ENCODE assay signal across 26 cellular contexts in genomic region chr5:79564798-79565279, GRCh38. TPM values are rescaled to one million over a fixed set of nuclear protein-coding genes. Genes with fewer than 3 reads are reported as not detected.
A peak's percentile ranks its signal among the peaks of the same experiment; 100 is the strongest.
DNase-seq lines count a peak whose midpoint lies in the region; ATAC-seq, FAIRE-seq and TF ChIP-seq lines count a peak whose summit lies in the region.
"Had no signal": no experiment of that assay in that cellular context is flagged by ENCODE, and none has a peak within 500 bp of the region (broad histone marks: within the 10 kb centered on the region; RNA-seq: fewer than 3 reads in every experiment).

No MANE protein-coding gene starts in this region.

- intact Hi-C loops in HepG2 (cut with micrococcal nuclease; ENCODE audit: unreplicated experiment) (no loop called here), right lobe of liver (cut with DNase I) (loop anchor here in 1 of 2 donors (5.0 kb wide), 1 partner anchor 287 kb away; no protein-coding TSS in a partner anchor)

- H3K79me2 ChIP-seq in HepG2 (ENCODE audit: insufficient read depth, low read length) = no peaks in the 10 kb centered on the region
- no peaks in the 10 kb centered on the region for H3K79me2 ChIP-seq in neural progenitor cell (ENCODE audit: low read depth)

- WGBS in HepG2 (ENCODE audit: low lambda C conversion rate) = 17% methylated on average over 5 of the region's 5 CpGs
- WGBS in right lobe of liver (ENCODE audit: insufficient coverage, low coverage, low lambda C conversion rate, missing lambda C conversion rate) = 44% methylated on average over 5 of the region's 5 CpGs

- H3K9ac ChIP-seq in HepG2 (ENCODE audit: insufficient read depth, low read depth, low read length) = no peak overlapping the region
- peak overlapping the region; percentile 6 for H3K9ac ChIP-seq in SK-N-MC (ENCODE audit: insufficient read length)
- no peak overlapping the region for H3K9ac ChIP-seq in neural progenitor cell
- H3K9ac ChIP-seq: KMS-11 had no signal

- peak overlapping the region; percentile 44 for H3K4me2 ChIP-seq in HepG2 (ENCODE audit: low read depth, low read length)
- H3K4me2 ChIP-seq in neural progenitor cell = peak overlapping the region; percentile 64
- H3K4me2 ChIP-seq: A549, KMS-11 had no signal

- POLR2A ChIA-PET in HepG2 (lab: Yijun Ruan, JAX) = no interaction called here
- POLR2A ChIA-PET in GM10248 (lab: Yijun Ruan, JAX) = no interaction called here

- H3K27me3 ChIP-seq in HepG2 (ENCODE audit: control insufficient read depth in 1 of 2, insufficient read depth in 2 of 2, low read length in 2 of 2) (no peaks in the 10 kb centered on the region), right lobe of liver (no peaks in the 10 kb centered on the region), neural progenitor cell (no peaks in the 10 kb centered on the region)
- H3K27me3 ChIP-seq: SJCRH30 had no signal

- CTCF ChIA-PET in HepG2 (lab: Yijun Ruan, JAX; ENCODE audit: low intra/inter-chr PET ratio, low total read pairs) (no interaction called here), GM10248 (lab: Yijun Ruan, JAX) (no interaction called here)

- H3K4me3 ChIP-seq in HepG2 (replicated peaks in 1 of 3; ENCODE audit: insufficient read depth in 1 of 3, low read depth in 2 of 3, low read length in 3 of 3) (peak overlapping the region in 1 of 3 experiments; percentile 24; a peak in 1 of 6 replicates), right lobe of liver (no peak overlapping the region), SK-N-MC (0 out of 2 replicates have a peak overlapping the region, but pooled peaks have one; percentile 14), neural progenitor cell (peak overlapping the region; percentile 19)
- H3K4me3 ChIP-seq: A549, SJCRH30 had no signal

- H3F3A ChIP-seq in neural progenitor cell (ENCODE audit: low read depth) = peaks cover 35% of the 10 kb centered on the region

- TF ChIP-seq POLR2A in HepG2 (IDR thresholded peaks at IDR 0.05; ENCODE audit: insufficient read depth in 1 of 2, low read depth in 2 of 2, low read length in 2 of 2) (no peak), right lobe of liver (IDR thresholded peaks at IDR 0.05) (no peak)

- TF ChIP-seq CTCF in HepG2 (CRISPR knock-in tag; IDR thresholded peaks at IDR 0.05) (peak; percentile 20; the same call in 1 of the 2 replicates), right lobe of liver (IDR thresholded peaks at IDR 0.05) (no peak), neural progenitor cell (IDR thresholded peaks at IDR 0.05) (no peak), GM10248 (IDR thresholded peaks at IDR 0.05; ENCODE audit: control extremely low read depth, extremely low read depth, low read depth, missing control alignments) (no peak)

- DNase-seq in HepG2 (ENCODE audit: low spot score) (peak; percentile 43), right lobe of liver (no peak), SK-N-MC (ENCODE audit: low read depth, low spot score) (no peak), neural progenitor cell (ENCODE audit: low spot score) (peak; percentile 54), activated gamma-delta T cell treated with Interleukin-2 at 50 U/mL for 16 hours (no peak), SW 1271 (lab: John Stamatoyannopoulos, UW) (no peak), GM10248 (ENCODE audit: extremely low spot score) (no peak)
- DNase-seq: BE2C; Caco-2; CD4-positive, alpha-beta T cell; GDM1; GOT3; HCEC 1CT; IMR-90; NCI-H1092 treated with DMSO at 0.1 percent for 48 hours; NCI-H146; NCI-H2029; NCI-H2227 treated with DMSO at 0.1 percent for 48 hours; NCI-H510A; NCI-H748 treated with DMSO at 0.1 percent for 48 hours; SJCRH30 had no signal

- H3K27ac Mint-ChIP-seq in neural progenitor cell = no peak overlapping the region
- H3K27ac Mint-ChIP-seq: CD4-positive, alpha-beta T cell had no signal

- in situ Hi-C loops in HepG2 (cut with HindIII; ENCODE audit: extremely low pct_ligation_motif_present, low pct_unique_long_range_greater_than_20kb) = no loop called here

- peak overlapping the region; percentile 71 for H2AFZ ChIP-seq in HepG2 (ENCODE audit: low read length)
- H2AFZ ChIP-seq in neural progenitor cell (replicated peaks) = no peak overlapping the region

- H3K27me3 Mint-ChIP-seq in neural progenitor cell (ENCODE audit: insufficient read depth, low read depth) = no peaks in the 10 kb centered on the region

- H3K36me3 ChIP-seq in HepG2 (replicated peaks in 1 of 2; ENCODE audit: control insufficient read depth in 1 of 2, insufficient read depth in 2 of 2, low read length in 2 of 2) (no peaks in the 10 kb centered on the region), right lobe of liver (no peaks in the 10 kb centered on the region), SK-N-MC (ENCODE audit: insufficient read depth, low read length) (no peaks in the 10 kb centered on the region), neural progenitor cell (no peaks in the 10 kb centered on the region)
- H3K36me3 ChIP-seq: BE2C, SJCRH30 had no signal

- FAIRE-seq in HepG2 (lab: Jason Lieb, UNC) = peak; percentile 26
- FAIRE-seq: A549, GM19239, HTR-8/SVneo had no signal

- H3K27ac ChIP-seq in HepG2 (ENCODE audit: extremely low read length, insufficient read depth, low read length) (no peak overlapping the region), right lobe of liver (no peak overlapping the region), SK-N-MC (peak overlapping the region; percentile 21), neural progenitor cell (peak overlapping the region; percentile 85)
- H3K27ac ChIP-seq: A549, KMS-11, SJCRH30 had no signal

- no TSS peak for BruUV-seq in HepG2 (replicated peaks; lab: Mats Ljungman, UMichigan)

- H3K9me3 Mint-ChIP-seq in neural progenitor cell = no peaks in the 10 kb centered on the region
- H3K9me3 Mint-ChIP-seq: CD4-positive, alpha-beta T cell had no signal

- H4K20me1 ChIP-seq in HepG2 (ENCODE audit: insufficient read depth, low read length) (no peaks in the 10 kb centered on the region), neural progenitor cell (ENCODE audit: low read depth) (no peaks in the 10 kb centered on the region)

- H3K36me3 Mint-ChIP-seq in neural progenitor cell = no peaks in the 10 kb centered on the region

- TF ChIP-seq RAD21 in HepG2 (CRISPR knock-in tag; IDR thresholded peaks at IDR 0.05) = no peak

- H3K4me1 ChIP-seq in HepG2 (ENCODE audit: insufficient read depth, low read length) = peaks cover 28% of the 10 kb centered on the region
- H3K4me1 ChIP-seq in right lobe of liver = no peaks in the 10 kb centered on the region
- peaks cover 45% of the 10 kb centered on the region for H3K4me1 ChIP-seq in neural progenitor cell
- H3K4me1 ChIP-seq: A549, BE2C had no signal

- ATAC-seq in HepG2 = peak; percentile 63
- no peak for ATAC-seq in right lobe of liver
- ATAC-seq: A549, Panc1 had no signal

- H3K4me3 Mint-ChIP-seq in neural progenitor cell = no peak overlapping the region
- H3K4me3 Mint-ChIP-seq: CD4-positive, alpha-beta T cell had no signal

- no peak for TF ChIP-seq EP300 in HepG2 (IDR thresholded peaks at IDR 0.05; ENCODE audit: low read depth in 2 of 2, low read length in 2 of 2)
- no peak for TF ChIP-seq EP300 in HepG2 (CRISPR knock-in tag; IDR thresholded peaks at IDR 0.05; ENCODE audit: borderline replicate concordance)

- H3K9me3 ChIP-seq in HepG2 (ENCODE audit: low read length) = no peaks in the 10 kb centered on the region
- H3K9me3 ChIP-seq in right lobe of liver = no peaks in the 10 kb centered on the region
- H3K9me3 ChIP-seq in SK-N-MC (ENCODE audit: low read depth, low read length) = no peaks in the 10 kb centered on the region
- H3K9me3 ChIP-seq in neural progenitor cell (ENCODE audit: low read depth) = no peaks in the 10 kb centered on the region
- H3K9me3 ChIP-seq: A549, BE2C, Caco-2, SJCRH30 had no signal

- peaks cover 37% of the 10 kb centered on the region for H3K4me1 Mint-ChIP-seq in neural progenitor cell

RNA-seq across cellular contexts. Expression of gene TENT2, which starts 47.4 kb away (rescaled TPM):
- total RNA-seq in HepG2 (2016; rRNA removed; fragmentation: Illumina TruSeq; extraction: Trizol) (32.3 and 44.3 TPM in 2 replicates), right lobe of liver (10 to 100 TPM; 24.2 to 33.2 (median 28.8) TPM), neural progenitor cell (ENCODE audit: low replicate concordance) (53.2 and 75.0 TPM in 2 replicates)
- total RNA-seq in HepG2 (2016; cell fraction: cytosol; rRNA removed; fragmentation: Illumina TruSeq; extraction: Trizol; ENCODE audit: low read depth) = 17.6 and 19.3 TPM in 2 replicates
- total RNA-seq in HepG2 (2016; cell fraction: insoluble cytoplasmic fraction; rRNA removed; fragmentation: Illumina TruSeq; extraction: Trizol) = 27.8 and 42.6 TPM in 2 replicates
- total RNA-seq in HepG2 (2016; cell fraction: membrane; rRNA removed; fragmentation: Illumina TruSeq; extraction: Trizol) = 15.0 and 15.5 TPM in 2 replicates
- 103 and 117 TPM in 2 replicates for total RNA-seq in HepG2 (2016; cell fraction: nucleus; rRNA removed; fragmentation: Illumina TruSeq; extraction: Trizol)
- 32.7 and 55.5 TPM in 2 replicates for polyA plus RNA-seq in HepG2 (2011; rRNA removed)
- polyA plus RNA-seq in HepG2 (2011; cell fraction: cytosol; rRNA removed) = 16.0 and 17.9 TPM in 2 replicates
- polyA plus RNA-seq in HepG2 (2011; cell fraction: nucleus; rRNA removed) = 55.4 and 55.9 TPM in 2 replicates
- polyA plus RNA-seq in HepG2 (2012) = 20.1 and 24.6 TPM in 2 replicates
- 1.4 and 1.6 TPM in 2 replicates for polyA plus RNA-seq in HepG2 (2016; cell fraction: cytosol; fragmentation: Illumina TruSeq; extraction: Trizol; ENCODE audit: low read depth)
- polyA plus RNA-seq in HepG2 (2016; cell fraction: insoluble cytoplasmic fraction; fragmentation: Illumina TruSeq; extraction: Trizol; ENCODE audit: low read depth) = 33.5 and 35.6 TPM in 2 replicates
- polyA plus RNA-seq in HepG2 (2016; cell fraction: membrane; fragmentation: Illumina TruSeq; extraction: Trizol; ENCODE audit: low read depth) = 4.3 and 4.6 TPM in 2 replicates
- 104 and 107 TPM in 2 replicates for polyA plus RNA-seq in HepG2 (2016; cell fraction: nucleus; fragmentation: Illumina TruSeq; extraction: Trizol; ENCODE audit: insufficient read depth, low read depth)
- polyA minus RNA-seq in HepG2 (2011; rRNA and poly(A)+ RNA removed; ENCODE audit: low replicate concordance) = 34.0 and 42.0 TPM in 2 replicates
- 15.8 and 18.5 TPM in 2 replicates for polyA minus RNA-seq in HepG2 (2011; cell fraction: cytosol; rRNA and poly(A)+ RNA removed)
- polyA minus RNA-seq in HepG2 (2011; cell fraction: nucleus; rRNA and poly(A)+ RNA removed) = 171 and 187 TPM in 2 replicates

RNA-seq across cellular contexts. Expression of gene HOMER1, which starts 50.9 kb away (rescaled TPM):
- total RNA-seq in HepG2 (2016; rRNA removed; fragmentation: Illumina TruSeq; extraction: Trizol) (24.8 and 31.4 TPM in 2 replicates), right lobe of liver (1 to 10 TPM in 4 of 6 experiments, under 1 TPM in 2; 0.26 to 1.7 (median 1.2) TPM), neural progenitor cell (ENCODE audit: low replicate concordance) (30.8 and 41.6 TPM in 2 replicates)
- 63.5 and 72.4 TPM in 2 replicates for total RNA-seq in HepG2 (2016; cell fraction: cytosol; rRNA removed; fragmentation: Illumina TruSeq; extraction: Trizol; ENCODE audit: low read depth)
- 23.8 and 29.0 TPM in 2 replicates for total RNA-seq in HepG2 (2016; cell fraction: insoluble cytoplasmic fraction; rRNA removed; fragmentation: Illumina TruSeq; extraction: Trizol)
- 36.4 and 39.5 TPM in 2 replicates for total RNA-seq in HepG2 (2016; cell fraction: membrane; rRNA removed; fragmentation: Illumina TruSeq; extraction: Trizol)
- 18.7 and 22.3 TPM in 2 replicates for total RNA-seq in HepG2 (2016; cell fraction: nucleus; rRNA removed; fragmentation: Illumina TruSeq; extraction: Trizol)
- polyA plus RNA-seq in HepG2 (2011; rRNA removed) = 4.3 and 5.3 TPM in 2 replicates
- 2.2 and 3.4 TPM in 2 replicates for polyA plus RNA-seq in HepG2 (2011; cell fraction: cytosol; rRNA removed)
- 2.8 and 4.3 TPM in 2 replicates for polyA plus RNA-seq in HepG2 (2011; cell fraction: nucleus; rRNA removed)
- polyA plus RNA-seq in HepG2 (2012) = 11.3 and 15.0 TPM in 2 replicates
- polyA plus RNA-seq in HepG2 (2016; cell fraction: cytosol; fragmentation: Illumina TruSeq; extraction: Trizol; ENCODE audit: low read depth) = 1.2 and 1.7 TPM in 2 replicates
- 15.2 and 16.0 TPM in 2 replicates for polyA plus RNA-seq in HepG2 (2016; cell fraction: insoluble cytoplasmic fraction; fragmentation: Illumina TruSeq; extraction: Trizol; ENCODE audit: low read depth)
- 7.1 and 7.5 TPM in 2 replicates for polyA plus RNA-seq in HepG2 (2016; cell fraction: membrane; fragmentation: Illumina TruSeq; extraction: Trizol; ENCODE audit: low read depth)
- 11.2 and 12.4 TPM in 2 replicates for polyA plus RNA-seq in HepG2 (2016; cell fraction: nucleus; fragmentation: Illumina TruSeq; extraction: Trizol; ENCODE audit: insufficient read depth, low read depth)
- 1.1 and 6.4 TPM in 2 replicates for polyA minus RNA-seq in HepG2 (2011; rRNA and poly(A)+ RNA removed; ENCODE audit: low replicate concordance)
- 20.0 and 24.9 TPM in 2 replicates for polyA minus RNA-seq in HepG2 (2011; cell fraction: cytosol; rRNA and poly(A)+ RNA removed)
- 44.4 and 53.0 TPM in 2 replicates for polyA minus RNA-seq in HepG2 (2011; cell fraction: nucleus; rRNA and poly(A)+ RNA removed)

Comparison
In these comparisons a context has a peak if more than half of its experiments do, and no peak if none do; other contexts are left out.
1. DNase-seq: peak in HepG2 (single experiment) and neural progenitor cell (single experiment); none in right lobe of liver (0 of 3), SK-N-MC (single experiment), activated gamma-delta T cell treated with Interleukin-2 at 50 U/mL for 16 hours (single experiment), SW 1271 (0 of 2) and GM10248 (single experiment).
2. RNA of gene HOMER1, which starts 50.9 kb away (total RNA-seq): 30.8 to 41.6 TPM in neural progenitor cell and 18.7 to 72.4 TPM in HepG2; 0.26 to 1.7 TPM in right lobe of liver; every median in the first group is over 4 times any median in the second.
3. H3K27ac ChIP-seq: peak in SK-N-MC (single experiment) and neural progenitor cell (single experiment); none in HepG2 (single experiment) and right lobe of liver (0 of 3).
4. H3K4me3 ChIP-seq: peak in SK-N-MC (single experiment) and neural progenitor cell (single experiment); none in right lobe of liver (0 of 3).